ENCODE assay signal across 8 cellular contexts in the genomic region with DNA sequence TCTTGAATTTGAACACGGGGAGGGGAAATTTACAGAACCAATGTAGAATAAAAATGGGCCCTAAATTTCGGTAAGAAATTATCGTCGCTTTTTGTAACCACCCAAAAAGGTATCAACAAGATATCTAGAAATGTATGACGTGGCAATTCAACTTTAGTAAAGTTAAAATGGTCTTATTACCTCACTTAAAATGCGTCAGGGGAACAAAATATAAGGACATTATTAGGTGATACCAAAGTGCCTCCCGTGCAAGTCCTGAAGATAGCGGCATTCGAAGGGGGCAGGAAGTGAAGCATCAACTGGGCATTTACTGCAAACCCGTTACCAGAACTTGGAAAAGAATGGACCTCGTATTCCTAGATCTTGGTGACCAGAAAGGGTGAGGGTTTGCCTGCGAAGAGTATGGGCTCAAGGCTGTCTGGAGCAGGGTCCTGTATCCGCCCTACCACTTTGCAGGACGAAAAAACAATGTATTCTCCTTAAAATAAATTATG. TPM values are rescaled to one million over a fixed set of nuclear protein-coding genes. Genes with fewer than 3 reads are reported as not detected.
DNase-seq lines count a peak whose midpoint lies in the region; ATAC-seq and TF ChIP-seq lines count a peak whose summit lies in the region.

No MANE protein-coding gene starts in this region.

- H3K36me3 ChIP-seq in Karpas-422 (ENCODE audit: insufficient read depth, low read length) = no peaks in the 10 kb centered on the region; the same call in 1 of the 2 replicates

- peaks cover 67% of the 10 kb centered on the region for H3K4me1 ChIP-seq in Karpas-422 (ENCODE audit: low read length)

- no peak for TF ChIP-seq CTCF in C4-2B (conservative IDR thresholded peaks at IDR 0.05)

- H3K9me3 Mint-ChIP-seq in central memory CD8-positive, alpha-beta T cell = no peaks in the 10 kb centered on the region
- H3K9me3 Mint-ChIP-seq in naive B cell = no peaks in the 10 kb centered on the region

- H3K27me3 ChIP-seq in Karpas-422 (ENCODE audit: low read length) = no peaks in the 10 kb centered on the region

- H2AFZ ChIP-seq in Karpas-422 (ENCODE audit: low read length) = no peak overlapping the region

- peaks cover 19% of the 10 kb centered on the region for H3K4me1 Mint-ChIP-seq in central memory CD8-positive, alpha-beta T cell
- H3K4me1 Mint-ChIP-seq in naive B cell = peaks cover 19 to 44% (median 28%) of the 10 kb centered on the region in 3 donors

- H3K27me3 Mint-ChIP-seq in central memory CD8-positive, alpha-beta T cell = no peaks in the 10 kb centered on the region
- H3K27me3 Mint-ChIP-seq in naive B cell = no peaks in the 10 kb centered on the region

- H3K36me3 Mint-ChIP-seq in central memory CD8-positive, alpha-beta T cell (ENCODE audit: insufficient read depth) = peaks cover 13% of the 10 kb centered on the region
- peaks cover 11 to 14% of the 10 kb centered on the region in 2 donors for H3K36me3 Mint-ChIP-seq in naive B cell

- H4K20me1 ChIP-seq in Karpas-422 (ENCODE audit: insufficient read depth, low read depth, low read length) = 0 out of 2 replicates have a peak, but pooled peaks cover 3% of the 10 kb centered on the region

- H3K79me2 ChIP-seq in Karpas-422 (ENCODE audit: low read length) = peaks cover 40% of the 10 kb centered on the region

- H3K4me3 ChIP-seq in Karpas-422 (ENCODE audit: low read length) = peak overlapping the region; percentile 73

- peak overlapping the region; percentile 85 for H3K4me3 Mint-ChIP-seq in central memory CD8-positive, alpha-beta T cell
- H3K4me3 Mint-ChIP-seq in naive B cell = peak overlapping the region; percentile 75 to 97 (median 88)

- DNase-seq in Karpas-422 (peak; percentile 54), naive B cell (no peak), COR-L47 (lab: John Stamatoyannopoulos, UW) (no peak), left lobe of liver (ENCODE audit: low spot score) (no peak)
- DNase-seq in central memory CD8-positive, alpha-beta T cell (ENCODE audit: low spot score in 2 of 2) = no peak

- H3K27ac ChIP-seq in C4-2B (peak overlapping the region; percentile 88), Karpas-422 (ENCODE audit: low read length) (0 out of 2 replicates have a peak overlapping the region, but pooled peaks have one; percentile 5)

- peak overlapping the region; percentile 74 for H3K9ac ChIP-seq in Karpas-422 (ENCODE audit: low read length)

- no peak overlapping the region for H3K27ac Mint-ChIP-seq in central memory CD8-positive, alpha-beta T cell (ENCODE audit: low read depth)
- H3K27ac Mint-ChIP-seq in naive B cell = peak overlapping the region in 5 of 6 donors; percentile 30 to 98 (median 92)

- ATAC-seq in central memory CD8-positive, alpha-beta T cell (replicated peaks; ENCODE audit: extremely low read depth, poor library complexity, severe bottlenecking) = no peak
- ATAC-seq in naive B cell (ENCODE audit: low read depth in 2 of 2) (no peak), GM19455 (IDR thresholded peaks at IDR 0.05; ENCODE audit: unreplicated experiment) (no peak), HG03378 (IDR thresholded peaks at IDR 0.05; ENCODE audit: unreplicated experiment) (no peak), left lobe of liver (no peak)

- no peaks in the 10 kb centered on the region for H3K9me3 ChIP-seq in Karpas-422 (ENCODE audit: low read length)

- peak overlapping the region; percentile 76 for H3K4me2 ChIP-seq in Karpas-422 (ENCODE audit: low read depth, low read length, poor library complexity, severe bottlenecking)

- H3K9me2 ChIP-seq in Karpas-422 (replicated peaks; ENCODE audit: insufficient read depth, low read length) = no peaks in the 10 kb centered on the region

RNA-seq across cellular contexts. Expression of gene AP1S2, which starts 1.0 kb away (rescaled TPM):
- 55.4 and 55.8 TPM in 2 replicates for total RNA-seq in Karpas-422 (2014; rRNA removed; shearing (Covaris generic); ENCODE audit: low replicate concordance)
- 100 to 1,000 TPM in 2 of 6 donors, 10 to 100 TPM in 4; 78.8 to 122 (median 96.5) TPM for polyA plus RNA-seq in naive B cell (ENCODE audit: low read depth in 6 of 6)
- total RNA-seq in left lobe of liver = 3.9 TPM

Comparison
In these comparisons a context has a peak if more than half of its experiments do, and no peak if none do; other contexts are left out.
1. RNA of gene AP1S2, which starts 1.0 kb away (total RNA-seq): 55.4 to 55.8 TPM in Karpas-422; 3.9 TPM in left lobe of liver (single experiment); every median in the first group is over 10 times any median in the second.